Comparison of ENCODE assay signal across 11 cellular contexts in genomic region chr1:115461526-115461925, GRCh38.
"Had no signal": no experiment of that assay in that cellular context is flagged by ENCODE, and none has a peak within 500 bp of the region (broad histone marks: within the 10 kb centered on the region; RNA-seq: fewer than 3 reads in every experiment).

No MANE protein-coding gene starts in this region.

- H2AFZ ChIP-seq: neural progenitor cell had no signal

- H3K4me1 ChIP-seq: breast epithelium, gastrocnemius medialis, neural progenitor cell had no signal

- H3K9ac ChIP-seq: neural progenitor cell had no signal

- H3K4me2 ChIP-seq: neural progenitor cell had no signal

- H3K27ac ChIP-seq: breast epithelium, dorsolateral prefrontal cortex, gastrocnemius medialis, neural progenitor cell, thyroid gland had no signal

- H3K27me3 ChIP-seq: breast epithelium, gastrocnemius medialis, neural progenitor cell, thyroid gland had no signal

- H3K9me3 ChIP-seq: breast epithelium, gastrocnemius medialis, thyroid gland had no signal

- DNase-seq: activated CD4-positive, alpha-beta memory T cell treated with anti-CD3 and anti-CD28 coated beads for 36 hours; activated gamma-delta T cell; activated naive CD8-positive, alpha-beta T cell treated with anti-CD3 and anti-CD28 coated beads for 36 hours; activated T-cell treated with anti-CD3 and anti-CD28 coated beads, Interleukin-2, amount 50 U/mL, for 48 hours; dorsolateral prefrontal cortex; gastrocnemius medialis; kidney glomerular epithelial cell; small intestine; thyroid gland had no signal

- H3K36me3 ChIP-seq: breast epithelium, gastrocnemius medialis, neural progenitor cell, thyroid gland had no signal

- H3K4me3 ChIP-seq: breast epithelium, dorsolateral prefrontal cortex, gastrocnemius medialis, neural progenitor cell, thyroid gland had no signal

- ATAC-seq: gastrocnemius medialis had no signal
